Comparison of ENCODE assay signal across 9 cellular contexts in the genomic region with DNA sequence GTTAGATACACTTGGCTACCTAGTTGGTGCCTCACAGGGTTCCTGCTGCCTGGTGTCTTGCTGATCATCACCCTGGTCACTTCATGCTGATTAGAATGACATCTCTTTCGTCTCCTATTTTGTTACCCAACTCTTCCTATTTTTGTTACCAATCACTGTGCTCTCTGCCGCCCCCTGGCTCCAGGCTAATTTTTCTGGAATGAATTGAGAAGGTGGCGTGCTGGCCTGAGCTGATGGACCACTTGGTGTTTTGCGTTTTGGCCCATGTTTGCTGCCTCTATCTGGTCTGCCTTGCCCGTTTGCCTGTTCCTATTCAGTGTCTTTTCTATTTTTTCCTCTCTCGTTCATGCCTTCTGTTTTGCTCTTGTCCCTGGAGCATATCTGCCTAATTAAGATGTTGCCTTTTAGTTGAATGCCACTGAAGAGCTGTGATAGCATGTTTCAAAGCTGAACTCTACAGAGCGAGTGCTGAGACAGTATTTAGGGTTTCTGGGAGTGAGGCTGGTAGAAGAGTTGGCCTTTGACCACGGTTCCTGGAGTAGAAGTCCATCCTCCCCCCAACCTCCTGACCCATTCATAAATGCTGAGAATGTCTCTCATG. TPM values are rescaled to one million over a fixed set of nuclear protein-coding genes. Genes with fewer than 3 reads are reported as not detected.
DNase-seq lines count a peak whose midpoint lies in the region; ATAC-seq and TF ChIP-seq lines count a peak whose summit lies in the region.
"Had no signal": no experiment of that assay in that cellular context is flagged by ENCODE, and none has a peak within 500 bp of the region (broad histone marks: within the 10 kb centered on the region; RNA-seq: fewer than 3 reads in every experiment).

No MANE protein-coding gene starts in this region.

- H3K27ac Mint-ChIP-seq in CD4-positive, alpha-beta memory T cell = peak overlapping the region in 4 of 7 donors; percentile 4 to 79 (median 17)

- intact Hi-C loops in CD4-positive, alpha-beta memory T cell (cut with micrococcal nuclease) = loop anchor here (1.0 kb wide), 1 partner anchor 21 kb away; no protein-coding TSS in a partner anchor
- intact Hi-C loops in esophagus muscularis mucosa (cut with DNase I) = loop anchor here (10.0 kb wide), 1 partner anchor 110 kb away; no protein-coding TSS in a partner anchor
- intact Hi-C loops in ovary (cut with DNase I) = no loop called here

- peaks cover 14% of the 10 kb centered on the region for H3K4me1 ChIP-seq in CD4-positive, alpha-beta memory T cell (ENCODE audit: insufficient read depth, low read length)
- H3K4me1 ChIP-seq in esophagus muscularis mucosa (peaks cover 18 to 26% (median 21%) of the 10 kb centered on the region in 4 donors), ovary (ENCODE audit: insufficient read depth) (peaks cover 4% of the 10 kb centered on the region)

- no peaks in the 10 kb centered on the region for H3K9me3 Mint-ChIP-seq in CD4-positive, alpha-beta memory T cell

- H3K4me3 ChIP-seq in CD4-positive, alpha-beta memory T cell (ENCODE audit: low read length in 2 of 2) = no peak overlapping the region
- H3K4me3 ChIP-seq in esophagus muscularis mucosa (no peak overlapping the region), ovary (no peak overlapping the region)

- 39% methylated on average over 8 of the region's 8 CpGs for WGBS in esophagus muscularis mucosa
- 36 to 46% (median 39%) methylated on average over 8 of the region's 8 CpGs for WGBS in ovary, 3 donors

- TF ChIP-seq CTCF in esophagus muscularis mucosa (IDR thresholded peaks at IDR 0.05) = peak; percentile 61 to 74 (median 62)
- TF ChIP-seq CTCF in ovary (IDR thresholded peaks at IDR 0.05) = peak; percentile 24 to 41 (median 36)

- TF ChIP-seq RAD21 in Ishikawa (IDR thresholded peaks at IDR 0.05; ENCODE audit: low read depth) = peak; percentile 62

- TF ChIP-seq EP300 in Ishikawa (IDR thresholded peaks at IDR 0.05; ENCODE audit: borderline replicate concordance) (no peak), esophagus muscularis mucosa (IDR thresholded peaks at IDR 0.05) (no peak), ovary (IDR thresholded peaks at IDR 0.05) (no peak)

- peaks cover 42 to 66% of the 10 kb centered on the region in 2 donors for H3K36me3 Mint-ChIP-seq in CD4-positive, alpha-beta memory T cell

- no peak overlapping the region for H3K4me3 Mint-ChIP-seq in CD4-positive, alpha-beta memory T cell

- POLR2A ChIA-PET in CD4-positive, alpha-beta memory T cell (lab: Charles Lee; ENCODE audit: partially characterized antibody) = interaction anchor here (0.7 to 1.6 kb wide), 6 partner anchors 8 to 117 kb away, joined by 4 to 8 read pairs (median 6); a partner anchor contains a TSS

- peak in 3 of 5 donors; percentile 33 to 44 (median 36) for DNase-seq in CD4-positive, alpha-beta memory T cell
- DNase-seq in activated CD4-positive, alpha-beta T cell treated with anti-CD3 and anti-CD28 coated beads, Interleukin-2, amount 50 U/mL, for 48 hours = peak; percentile 68 to 71
- DNase-seq in esophagus muscularis mucosa (ENCODE audit: extremely low spot score) (no peak), ovary (peak in 3 of 5 donors; percentile 55 to 73 (median 64)), NCI-H1048 (lab: John Stamatoyannopoulos, UW) (no peak)

- TF ChIP-seq POLR2A in esophagus muscularis mucosa (IDR thresholded peaks at IDR 0.05; ENCODE audit: low read depth) (no peak), ovary (IDR thresholded peaks at IDR 0.05) (no peak)

- no peaks in the 10 kb centered on the region for H3K27me3 ChIP-seq in CD4-positive, alpha-beta memory T cell (ENCODE audit: insufficient read depth, low read length)
- H3K27me3 ChIP-seq in esophagus muscularis mucosa (no peaks in the 10 kb centered on the region), ovary (no peaks in the 10 kb centered on the region)

- H3K27ac ChIP-seq in CD4-positive, alpha-beta memory T cell (ENCODE audit: low read depth, low read length) = no peak overlapping the region
- H3K27ac ChIP-seq in esophagus muscularis mucosa (replicated peaks in 1 of 4) = peak overlapping the region in 1 of 4 donors; percentile 46
- H3K27ac ChIP-seq in ovary = no peak overlapping the region

- peaks cover 55% of the 10 kb centered on the region for H3K36me3 ChIP-seq in CD4-positive, alpha-beta memory T cell (ENCODE audit: insufficient read depth, low read length)
- H3K36me3 ChIP-seq in esophagus muscularis mucosa (peaks cover 41 to 80% (median 70%) of the 10 kb centered on the region in 4 donors), ovary (no peaks in the 10 kb centered on the region)

- H3K4me1 Mint-ChIP-seq in CD4-positive, alpha-beta memory T cell = peaks cover 11 to 30% (median 17%) of the 10 kb centered on the region in 4 donors

- CTCF ChIA-PET in CD4-positive, alpha-beta memory T cell (lab: Charles Lee; ENCODE audit: partially characterized antibody) = interaction anchor here (0.9 to 9.5 kb wide), 9 partner anchors 13 to 344 kb away, joined by 3 to 100 read pairs (median 10); a partner anchor contains a TSS

- H3K9me3 ChIP-seq in CD4-positive, alpha-beta memory T cell (ENCODE audit: control insufficient read depth in 1 of 2, low read length in 2 of 2) = no peaks in the 10 kb centered on the region
- H3K9me3 ChIP-seq in esophagus muscularis mucosa (no peaks in the 10 kb centered on the region), ovary (no peaks in the 10 kb centered on the region)

- no peaks in the 10 kb centered on the region for H3K27me3 Mint-ChIP-seq in CD4-positive, alpha-beta memory T cell

- ATAC-seq in HG02852 (IDR thresholded peaks at IDR 0.05; ENCODE audit: unreplicated experiment) = no peak
- no peak for ATAC-seq in GM18519 (IDR thresholded peaks at IDR 0.05; ENCODE audit: low FRiP score, unreplicated experiment)

TF ChIP-seq in Ishikawa, 13 proteins besides CTCF, POLR2A, EP300 and RAD21:
- TF ChIP-seq, protein P1, sequence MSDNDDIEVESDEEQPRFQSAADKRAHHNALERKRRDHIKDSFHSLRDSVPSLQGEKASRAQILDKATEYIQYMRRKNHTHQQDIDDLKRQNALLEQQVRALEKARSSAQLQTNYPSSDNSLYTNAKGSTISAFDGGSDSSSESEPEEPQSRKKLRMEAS (IDR thresholded peaks at IDR 0.05) = no peak
- TF ChIP-seq TCF12 (IDR thresholded peaks at IDR 0.05; ENCODE audit: low read depth) = no peak
- TF ChIP-seq, protein P2, sequence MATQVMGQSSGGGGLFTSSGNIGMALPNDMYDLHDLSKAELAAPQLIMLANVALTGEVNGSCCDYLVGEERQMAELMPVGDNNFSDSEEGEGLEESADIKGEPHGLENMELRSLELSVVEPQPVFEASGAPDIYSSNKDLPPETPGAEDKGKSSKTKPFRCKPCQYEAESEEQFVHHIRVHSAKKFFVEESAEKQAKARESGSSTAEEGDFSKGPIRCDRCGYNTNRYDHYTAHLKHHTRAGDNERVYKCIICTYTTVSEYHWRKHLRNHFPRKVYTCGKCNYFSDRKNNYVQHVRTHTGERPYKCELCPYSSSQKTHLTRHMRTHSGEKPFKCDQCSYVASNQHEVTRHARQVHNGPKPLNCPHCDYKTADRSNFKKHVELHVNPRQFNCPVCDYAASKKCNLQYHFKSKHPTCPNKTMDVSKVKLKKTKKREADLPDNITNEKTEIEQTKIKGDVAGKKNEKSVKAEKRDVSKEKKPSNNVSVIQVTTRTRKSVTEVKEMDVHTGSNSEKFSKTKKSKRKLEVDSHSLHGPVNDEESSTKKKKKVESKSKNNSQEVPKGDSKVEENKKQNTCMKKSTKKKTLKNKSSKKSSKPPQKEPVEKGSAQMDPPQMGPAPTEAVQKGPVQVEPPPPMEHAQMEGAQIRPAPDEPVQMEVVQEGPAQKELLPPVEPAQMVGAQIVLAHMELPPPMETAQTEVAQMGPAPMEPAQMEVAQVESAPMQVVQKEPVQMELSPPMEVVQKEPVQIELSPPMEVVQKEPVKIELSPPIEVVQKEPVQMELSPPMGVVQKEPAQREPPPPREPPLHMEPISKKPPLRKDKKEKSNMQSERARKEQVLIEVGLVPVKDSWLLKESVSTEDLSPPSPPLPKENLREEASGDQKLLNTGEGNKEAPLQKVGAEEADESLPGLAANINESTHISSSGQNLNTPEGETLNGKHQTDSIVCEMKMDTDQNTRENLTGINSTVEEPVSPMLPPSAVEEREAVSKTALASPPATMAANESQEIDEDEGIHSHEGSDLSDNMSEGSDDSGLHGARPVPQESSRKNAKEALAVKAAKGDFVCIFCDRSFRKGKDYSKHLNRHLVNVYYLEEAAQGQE (IDR thresholded peaks at IDR 0.05; ENCODE audit: low read depth) = no peak
- no peak for TF ChIP-seq TEAD4 (IDR thresholded peaks at IDR 0.05)
- TF ChIP-seq TAF1 (IDR thresholded peaks at IDR 0.05; ENCODE audit: low read depth) = no peak
- no peak for TF ChIP-seq YY1 (IDR thresholded peaks at IDR 0.05; ENCODE audit: low read depth)
- TF ChIP-seq NFIC (IDR thresholded peaks at IDR 0.05) = no peak
- no peak for TF ChIP-seq EGR1 (IDR thresholded peaks at IDR 0.05)

RNA-seq across cellular contexts. Expression of a gene that starts 5.9 kb away (rescaled TPM):
- 100 to 1,000 TPM; 265 to 278 TPM for total RNA-seq in CD4-positive, alpha-beta memory T cell
- 100 to 1,000 TPM in 1 of 2 donors, 10 to 100 TPM in 1; 44.4 to 109 TPM for polyA plus RNA-seq in CD4-positive, alpha-beta memory T cell
- total RNA-seq in esophagus muscularis mucosa = 100 to 1,000 TPM; 516 to 895 (median 721) TPM
- 100 to 1,000 TPM; 212 to 611 (median 246) TPM for total RNA-seq in ovary
- 100 to 1,000 TPM; 393 to 398 TPM for polyA plus RNA-seq in ovary

RNA-seq across cellular contexts. Expression of a gene that starts 12.4 kb away (rescaled TPM):
- total RNA-seq in CD4-positive, alpha-beta memory T cell = 10 to 100 TPM; 40.5 to 44.3 TPM
- polyA plus RNA-seq in CD4-positive, alpha-beta memory T cell = 10 to 100 TPM; 15.4 to 27.5 TPM
- total RNA-seq in esophagus muscularis mucosa (10 to 100 TPM; 19.7 to 21.7 (median 20.9) TPM), ovary (10 to 100 TPM; 13.1 to 23.9 (median 19.9) TPM)
- 10 to 100 TPM; 11.4 to 19.2 TPM for polyA plus RNA-seq in ovary

RNA-seq across cellular contexts. Expression of a gene that starts 18.1 kb away (rescaled TPM):
- total RNA-seq in CD4-positive, alpha-beta memory T cell = 10 to 100 TPM; 66.9 to 67.1 TPM
- polyA plus RNA-seq in CD4-positive, alpha-beta memory T cell = 100 to 1,000 TPM; 103 to 112 TPM
- total RNA-seq in esophagus muscularis mucosa (100 to 1,000 TPM; 158 to 202 (median 177) TPM), ovary (100 to 1,000 TPM in 1 of 7 donors, 10 to 100 TPM in 6; 41.9 to 117 (median 44.2) TPM)
- polyA plus RNA-seq in ovary = 100 to 1,000 TPM in 1 of 2 donors, 1 to 10 TPM in 1; 9.1 to 130 TPM

RNA-seq across cellular contexts. Expression of a gene that starts 56.1 kb away (rescaled TPM):
- total RNA-seq in CD4-positive, alpha-beta memory T cell = 10 to 100 TPM; 57.8 to 58.0 TPM
- polyA plus RNA-seq in CD4-positive, alpha-beta memory T cell = 1 to 10 TPM in 1 of 2 donors, under 1 TPM in 1; 0.30 to 1.6 TPM
- total RNA-seq in esophagus muscularis mucosa (under 1 TPM in 3 of 4 donors, not detected in 1; under 0.01 to 0.39 (median 0.33) TPM), ovary (under 1 TPM in 6 of 7 donors, not detected in 1; 0.05 to 0.23 (median 0.11) TPM)
- under 1 TPM; 0.02 to 0.07 TPM for polyA plus RNA-seq in ovary
- total RNA-seq: HT1080 had no signal

RNA-seq across cellular contexts. Expression of a gene that starts 57.7 kb away (rescaled TPM):
- under 1 TPM; 0.19 to 0.73 TPM for total RNA-seq in CD4-positive, alpha-beta memory T cell
- polyA plus RNA-seq in CD4-positive, alpha-beta memory T cell = not detected
- total RNA-seq in esophagus muscularis mucosa = 1 to 10 TPM; 1.2 to 7.1 (median 3.6) TPM
- total RNA-seq in ovary = 1 to 10 TPM in 5 of 7 donors, under 1 TPM in 2; 0.91 to 5.9 (median 1.1) TPM
- 1 to 10 TPM; 2.1 to 2.3 TPM for polyA plus RNA-seq in ovary

Comparison
In these comparisons a context has a peak if more than half of its experiments do, and no peak if none do; other contexts are left out.
1. DNase-seq: peak in CD4-positive, alpha-beta memory T cell (3 of 5), activated CD4-positive, alpha-beta T cell treated with anti-CD3 and anti-CD28 coated beads, Interleukin-2, amount 50 U/mL, for 48 hours (2 of 2) and ovary (3 of 5); none in esophagus muscularis mucosa (single experiment) and NCI-H1048 (single experiment).
2. intact Hi-C loops: an anchor here in CD4-positive, alpha-beta memory T cell (1.0 kb wide) and esophagus muscularis mucosa (10.0 kb wide); none called in ovary.